ENCODE assay signal across 22 cellular contexts in the genomic region with DNA sequence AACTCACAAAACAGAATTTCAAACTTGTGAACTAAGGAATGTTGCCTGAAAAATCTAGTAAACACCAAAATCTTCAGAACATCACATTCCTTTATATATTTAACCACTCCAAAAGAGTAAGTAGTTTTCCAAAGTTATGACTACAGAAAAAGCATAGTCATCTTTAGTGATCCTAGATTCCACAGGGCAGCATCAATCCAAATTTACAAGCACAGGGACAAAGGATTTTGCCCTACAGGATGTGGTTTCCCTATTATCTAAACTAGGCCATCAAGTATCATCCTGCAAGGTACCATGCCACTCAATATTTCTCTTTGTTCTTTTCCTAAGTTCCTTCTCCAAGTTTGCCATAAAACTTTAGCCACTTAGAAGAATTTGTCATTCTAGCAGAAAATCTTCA. TPM values are rescaled to one million over a fixed set of nuclear protein-coding genes. Genes with fewer than 3 reads are reported as not detected.
DNase-seq lines count a peak whose midpoint lies in the region; TF ChIP-seq lines count a peak whose summit lies in the region.
"Had no signal": no experiment of that assay in that cellular context is flagged by ENCODE, and none has a peak within 500 bp of the region (broad histone marks: within the 10 kb centered on the region; RNA-seq: fewer than 3 reads in every experiment).

No MANE protein-coding gene starts in this region.

- DNase-seq in AG08395 (ENCODE audit: low spot score) (peak; percentile 14), ELR (ENCODE audit: low read depth) (peak; percentile 33), SJSA1 (ENCODE audit: low read depth in 1 of 2, low spot score in 2 of 2) (peak in 1 of 2 experiments; percentile 31), mesothelial cell of epicardium (ENCODE audit: low spot score in 2 of 2, unreplicated experiment in 2 of 2) (no peak), cardiac septum (ENCODE audit: low spot score) (no peak), amygdala (lab: John Stamatoyannopoulos, UW) (no peak), ascending aorta (ENCODE audit: low spot score in 2 of 2) (no peak)
- DNase-seq in T-helper 2 cell treated with Interferon-gamma antibody and Interleukin-4, amounts not matched to agents 5 μg/mL and 100 μg/mL, for 36 hours (ENCODE audit: low spot score), result no peak
- DNase-seq: activated CD4-positive, alpha-beta T cell treated with anti-CD3 and anti-CD28 coated beads, Interleukin-2, amount 10 ng/mL, durations not matched to agents 7 days and 5 days; activated naive CD4-positive, alpha-beta T cell; activated T-cell treated with anti-CD3 and anti-CD28 coated beads, Interleukin-2, amount 50 U/mL, for 48 hours; head of caudate nucleus; kidney glomerular epithelial cell; NCI-H1105; NCI-H2081; NCI-H82; small intestine; stimulated activated CD4-positive, alpha-beta T cell treated with anti-CD3 and anti-CD28 coated beads, Interleukin-2, amount 100 ng/mL, for 24 hours; T-helper 9 cell had no signal

- no peak overlapping the region for H3K4me3 Mint-ChIP-seq in mesothelial cell of epicardium
- H3K4me3 Mint-ChIP-seq in T-helper 2 cell treated with Interferon-gamma antibody and Interleukin-4, amounts not matched to agents 5 μg/mL and 100 μg/mL, for 36 hours, result no peak overlapping the region
- H3K4me3 Mint-ChIP-seq: activated CD4-positive, alpha-beta T cell treated with anti-CD3 and anti-CD28 coated beads, Interleukin-2, amount 10 ng/mL, durations not matched to agents 7 days and 5 days; CD14-positive monocyte; dendritic cell treated with granulocyte-macrophage colony-stimulating factor and Interleukin-4, amounts not matched to agents 40 ng/mL and 50 ng/mL, for 4 days; type B pancreatic cell had no signal

- H3K36me3 Mint-ChIP-seq in mesothelial cell of epicardium, result peaks cover 35% of the 10 kb centered on the region
- peaks cover 57% of the 10 kb centered on the region for H3K36me3 Mint-ChIP-seq in T-helper 2 cell treated with Interferon-gamma antibody and Interleukin-4, amounts not matched to agents 5 μg/mL and 100 μg/mL, for 36 hours (ENCODE audit: low read depth)

- H3K27me3 Mint-ChIP-seq in mesothelial cell of epicardium (ENCODE audit: low read depth), result no peaks in the 10 kb centered on the region
- H3K27me3 Mint-ChIP-seq in T-helper 2 cell treated with Interferon-gamma antibody and Interleukin-4, amounts not matched to agents 5 μg/mL and 100 μg/mL, for 36 hours (ENCODE audit: low read depth), result no peaks in the 10 kb centered on the region
- H3K27me3 Mint-ChIP-seq: activated CD4-positive, alpha-beta T cell treated with anti-CD3 and anti-CD28 coated beads, Interleukin-2, amount 10 ng/mL, durations not matched to agents 7 days and 5 days; dendritic cell treated with granulocyte-macrophage colony-stimulating factor and Interleukin-4, amounts not matched to agents 40 ng/mL and 50 ng/mL, for 4 days; type B pancreatic cell had no signal

- H3K4me3 ChIP-seq in SJSA1, result no peak overlapping the region
- no peak overlapping the region for H3K4me3 ChIP-seq in ascending aorta

- H3K27ac ChIP-seq in SJSA1, result 0 out of 2 replicates have a peak overlapping the region, but pooled peaks have one; percentile 16
- no peak overlapping the region for H3K27ac ChIP-seq in ascending aorta

- peaks cover 2% of the 10 kb centered on the region for H3K4me1 Mint-ChIP-seq in mesothelial cell of epicardium
- H3K4me1 Mint-ChIP-seq in T-helper 2 cell treated with Interferon-gamma antibody and Interleukin-4, amounts not matched to agents 5 μg/mL and 100 μg/mL, for 36 hours (ENCODE audit: low read depth), result peaks cover 23% of the 10 kb centered on the region

- H3K9me3 ChIP-seq in SJSA1 (replicated peaks) (no peaks in the 10 kb centered on the region), ascending aorta (no peaks in the 10 kb centered on the region)

- H3K4me1 ChIP-seq in SJSA1 (replicated peaks) (peaks cover 7% of the 10 kb centered on the region), ascending aorta (no peaks in the 10 kb centered on the region)

- intact Hi-C loops in cardiac septum (cut with DNase I) (no loop called here), ascending aorta (cut with DNase I) (no loop called here)

- H3K27me3 ChIP-seq in SJSA1 (replicated peaks) (no peaks in the 10 kb centered on the region), ascending aorta (no peaks in the 10 kb centered on the region)

- H3K9me3 Mint-ChIP-seq in mesothelial cell of epicardium, result peaks cover 23% of the 10 kb centered on the region
- no peaks in the 10 kb centered on the region for H3K9me3 Mint-ChIP-seq in T-helper 2 cell treated with Interferon-gamma antibody and Interleukin-4, amounts not matched to agents 5 μg/mL and 100 μg/mL, for 36 hours
- H3K9me3 Mint-ChIP-seq: dendritic cell treated with granulocyte-macrophage colony-stimulating factor and Interleukin-4, amounts not matched to agents 40 ng/mL and 50 ng/mL, for 4 days had no signal

- peak overlapping the region; percentile 48 for H3K27ac Mint-ChIP-seq in mesothelial cell of epicardium
- H3K27ac Mint-ChIP-seq in T-helper 2 cell treated with Interferon-gamma antibody and Interleukin-4, amounts not matched to agents 5 μg/mL and 100 μg/mL, for 36 hours, result no peak overlapping the region
- H3K27ac Mint-ChIP-seq: activated CD4-positive, alpha-beta T cell treated with anti-CD3 and anti-CD28 coated beads, Interleukin-2, amount 10 ng/mL, durations not matched to agents 7 days and 5 days; dendritic cell treated with granulocyte-macrophage colony-stimulating factor and Interleukin-4, amounts not matched to agents 40 ng/mL and 50 ng/mL, for 4 days; type B pancreatic cell had no signal

- TF ChIP-seq CTCF in mesothelial cell of epicardium (IDR thresholded peaks at IDR 0.05; ENCODE audit: unreplicated experiment), result no peak
- no peak for TF ChIP-seq CTCF in ascending aorta (IDR thresholded peaks at IDR 0.05)

- H3K36me3 ChIP-seq in SJSA1, result peaks cover 33% of the 10 kb centered on the region
- peaks cover 9 to 23% of the 10 kb centered on the region in 2 donors for H3K36me3 ChIP-seq in ascending aorta

RNA-seq across cellular contexts. Expression of a gene that starts 33.0 kb away (rescaled TPM):
- total RNA-seq in SJSA1 (2014; rRNA removed; shearing (Covaris generic)), result 32.0 and 45.5 TPM in 2 replicates
- 45.0 to 47.9 TPM (median 45.5 TPM) in 3 replicates for total RNA-seq in mesothelial cell of epicardium
- total RNA-seq in cardiac septum, result 22.8 TPM
- total RNA-seq in ascending aorta, result 76.3 TPM

Comparison
In these comparisons a context has a peak if more than half of its experiments do, and no peak if none do; other contexts are left out.
1. DNase-seq: peak in AG08395 (single experiment) and ELR (single experiment); none in mesothelial cell of epicardium (0 of 2), cardiac septum (single experiment), T-helper 2 cell treated with Interferon-gamma antibody and Interleukin-4, amounts not matched to agents 5 μg/mL and 100 μg/mL, for 36 hours (single experiment), amygdala (0 of 56) and ascending aorta (0 of 2).